Comparison of ENCODE assay signal across 9 cellular contexts in genomic region chr2:164826293-164827243, GRCh38. TPM values are rescaled to one million over a fixed set of nuclear protein-coding genes. Genes with fewer than 3 reads are reported as not detected.
A peak's percentile ranks its signal among the peaks of the same experiment; 100 is the strongest.
DNase-seq lines count a peak whose midpoint lies in the region; ATAC-seq and TF ChIP-seq lines count a peak whose summit lies in the region.
"Had no signal": no experiment of that assay in that cellular context is flagged by ENCODE, and none has a peak within 500 bp of the region (broad histone marks: within the 10 kb centered on the region; RNA-seq: fewer than 3 reads in every experiment).

No MANE protein-coding gene starts in this region.

- TF ChIP-seq EP300 in Ishikawa (IDR thresholded peaks at IDR 0.05; ENCODE audit: borderline replicate concordance): no peak

- no peaks in the 10 kb centered on the region for H3K4me1 Mint-ChIP-seq in effector memory CD8-positive, alpha-beta T cell (ENCODE audit: low read depth in 2 of 2)

- H3K27ac Mint-ChIP-seq in effector memory CD8-positive, alpha-beta T cell: no peak overlapping the region

- TF ChIP-seq RAD21 in Ishikawa (IDR thresholded peaks at IDR 0.05; ENCODE audit: low read depth): no peak

- DNase-seq in A172 (ENCODE audit: low spot score) (peak; percentile 30), astrocyte of the hippocampus (ENCODE audit: low read depth, low spot score) (peak; percentile 44), left lobe of liver (ENCODE audit: low spot score) (peak; percentile 68), epidermal melanocyte (ENCODE audit: insufficient read length, low spot score) (no peak), NOMO-1 treated with DMSO at 0.1 percent for 48 hours (lab: John Stamatoyannopoulos, UW; ENCODE audit: unreplicated experiment) (no peak)
- DNase-seq in effector memory CD8-positive, alpha-beta T cell: no peak
- no peak for DNase-seq in stimulated activated CD4-positive, alpha-beta T cell treated with anti-CD3 and anti-CD28 coated beads, Interleukin-15, amount 100 ng/mL, for 24 hours

- H3K4me3 Mint-ChIP-seq in effector memory CD8-positive, alpha-beta T cell: no peak overlapping the region

- peak; percentile 90 for ATAC-seq in left lobe of liver
- ATAC-seq in effector memory CD8-positive, alpha-beta T cell (replicated peaks): no peak
- ATAC-seq: Panc1 had no signal

- H3K27me3 Mint-ChIP-seq in effector memory CD8-positive, alpha-beta T cell: no peaks in the 10 kb centered on the region

- H3K36me3 Mint-ChIP-seq in effector memory CD8-positive, alpha-beta T cell (ENCODE audit: insufficient read depth): no peaks in the 10 kb centered on the region

- H3K9me3 Mint-ChIP-seq in effector memory CD8-positive, alpha-beta T cell: peaks cover 0 to 7% of the 10 kb centered on the region in 2 donors

TF ChIP-seq in Ishikawa, 13 proteins besides CTCF, POLR2A, EP300 and RAD21:
- TF ChIP-seq REST (IDR thresholded peaks at IDR 0.05; ENCODE audit: low read depth) (no peak), NFIC (IDR thresholded peaks at IDR 0.05) (0 out of 2 replicates have a peak, but pooled peaks have one; percentile 18), TAF1 (IDR thresholded peaks at IDR 0.05; ENCODE audit: low read depth) (no peak), FOXM1 (IDR thresholded peaks at IDR 0.05; ENCODE audit: borderline replicate concordance, low read depth) (no peak), CEBPB (IDR thresholded peaks at IDR 0.05) (peak; percentile 32; the same call in 1 of the 2 replicates), ZBTB7A (IDR thresholded peaks at IDR 0.05; ENCODE audit: low read depth) (no peak)

RNA-seq across cellular contexts. Expression of gene COBLL1, which starts 15.1 kb away (rescaled TPM):
- 6.7 and 9.8 TPM in 2 replicates for total RNA-seq in A172 (2014; rRNA removed; shearing (Covaris generic))
- 75.0 TPM for total RNA-seq in left lobe of liver

Comparison
In these comparisons a context has a peak if more than half of its experiments do, and no peak if none do; other contexts are left out.
1. DNase-seq: peak in A172 (single experiment), astrocyte of the hippocampus (single experiment) and left lobe of liver (single experiment); none in effector memory CD8-positive, alpha-beta T cell (0 of 3), stimulated activated CD4-positive, alpha-beta T cell treated with anti-CD3 and anti-CD28 coated beads, Interleukin-15, amount 100 ng/mL, for 24 hours (single experiment), epidermal melanocyte (single experiment) and NOMO-1 treated with DMSO at 0.1 percent for 48 hours (single experiment).